12 cellular contexts compared by ENCODE assay signal in genomic region chr6:153787341-153787606, GRCh38.
DNase-seq lines count a peak whose midpoint lies in the region; ATAC-seq and TF ChIP-seq lines count a peak whose summit lies in the region.
"Had no signal": no experiment of that assay in that cellular context is flagged by ENCODE, and none has a peak within 500 bp of the region (broad histone marks: within the 10 kb centered on the region; RNA-seq: fewer than 3 reads in every experiment).

No MANE protein-coding gene starts in this region.

- H4K20me1 ChIP-seq in hepatocyte (ENCODE audit: insufficient read depth, poor library complexity, severe bottlenecking) (no peaks in the 10 kb centered on the region), neural progenitor cell (ENCODE audit: low read depth) (no peaks in the 10 kb centered on the region)

- no peaks in the 10 kb centered on the region for H3K9me3 Mint-ChIP-seq in neural progenitor cell

- H3K36me3 Mint-ChIP-seq in neural progenitor cell = no peaks in the 10 kb centered on the region

- H3K27ac Mint-ChIP-seq in neural progenitor cell = no peak overlapping the region

- peak overlapping the region; percentile 36 for H2AFZ ChIP-seq in hepatocyte
- H2AFZ ChIP-seq in neural progenitor cell (replicated peaks) = no peak overlapping the region

- H3K4me1 ChIP-seq in hepatocyte (ENCODE audit: insufficient read depth) (no peaks in the 10 kb centered on the region), neural progenitor cell (no peaks in the 10 kb centered on the region)
- H3K4me1 ChIP-seq: SJCRH30 had no signal

- H3K9me2 ChIP-seq in hepatocyte (replicated peaks; ENCODE audit: insufficient read depth) = no peaks in the 10 kb centered on the region

- no peaks in the 10 kb centered on the region for H3K79me2 ChIP-seq in hepatocyte
- no peaks in the 10 kb centered on the region for H3K79me2 ChIP-seq in neural progenitor cell (ENCODE audit: low read depth)

- no peaks in the 10 kb centered on the region for H3K4me1 Mint-ChIP-seq in neural progenitor cell

- 25% methylated on average over 1 of the region's 1 CpG for WGBS in hepatocyte (ENCODE audit: low lambda C conversion rate, missing lambda C conversion rate)

- no peaks in the 10 kb centered on the region for H3K27me3 ChIP-seq in hepatocyte
- H3K27me3 ChIP-seq in neural progenitor cell = no peaks in the 10 kb centered on the region
- H3K27me3 ChIP-seq: SJCRH30 had no signal

- peak overlapping the region; percentile 48 for H3K27ac ChIP-seq in hepatocyte
- no peak overlapping the region for H3K27ac ChIP-seq in neural progenitor cell
- H3K27ac ChIP-seq: C4-2B, SJCRH30 had no signal

- ATAC-seq in GM18519 (IDR thresholded peaks at IDR 0.05; ENCODE audit: low FRiP score, unreplicated experiment) = no peak

- no peak overlapping the region for H3K4me3 ChIP-seq in hepatocyte
- no peak overlapping the region for H3K4me3 ChIP-seq in neural progenitor cell
- H3K4me3 ChIP-seq: SJCRH30 had no signal

- H3K36me3 ChIP-seq in hepatocyte (replicated peaks; ENCODE audit: insufficient read depth, low read depth) (no peaks in the 10 kb centered on the region), neural progenitor cell (no peaks in the 10 kb centered on the region)
- H3K36me3 ChIP-seq: SJCRH30 had no signal

- no peaks in the 10 kb centered on the region for H3K9me3 ChIP-seq in hepatocyte (ENCODE audit: low read depth)
- no peaks in the 10 kb centered on the region for H3K9me3 ChIP-seq in neural progenitor cell (ENCODE audit: low read depth)
- H3K9me3 ChIP-seq: SJCRH30 had no signal

- no peaks in the 10 kb centered on the region for H3F3A ChIP-seq in neural progenitor cell (ENCODE audit: low read depth)

- TF ChIP-seq CTCF in hepatocyte (IDR thresholded peaks at IDR 0.05; ENCODE audit: poor library complexity) = no peak
- no peak for TF ChIP-seq CTCF in neural progenitor cell (IDR thresholded peaks at IDR 0.05)

- peak; percentile 3 for DNase-seq in ELF-1 (ENCODE audit: low read depth, low spot score)
- DNase-seq in HuH-7.5 (ENCODE audit: low spot score) = peak; percentile 10
- peak; percentile 75 for DNase-seq in hepatocyte (ENCODE audit: low spot score)
- DNase-seq in neural progenitor cell (ENCODE audit: low spot score) = peak; percentile 16
- DNase-seq in activated naive CD4-positive, alpha-beta T cell treated with Interleukin-2 at 50 U/mL for 16 hours = no peak
- no peak for DNase-seq in activated T-cell treated with anti-CD3 and anti-CD28 coated beads for 4 hours
- DNase-seq: NCI-H1417, NCI-H1930, NCI-H446, SJCRH30 had no signal

- H3K4me2 ChIP-seq in hepatocyte (no peak overlapping the region), neural progenitor cell (no peak overlapping the region)

- no peak overlapping the region for H3K9ac ChIP-seq in neural progenitor cell

- H3K4me3 Mint-ChIP-seq in neural progenitor cell = no peak overlapping the region

- no peaks in the 10 kb centered on the region for H3K27me3 Mint-ChIP-seq in neural progenitor cell (ENCODE audit: insufficient read depth, low read depth)

Comparison
In these comparisons a context has a peak if more than half of its experiments do, and no peak if none do; other contexts are left out.
1. DNase-seq: peak in ELF-1 (single experiment), HuH-7.5 (single experiment), hepatocyte (single experiment) and neural progenitor cell (single experiment); none in activated naive CD4-positive, alpha-beta T cell treated with Interleukin-2 at 50 U/mL for 16 hours (single experiment) and activated T-cell treated with anti-CD3 and anti-CD28 coated beads for 4 hours (single experiment).